Comparison of ENCODE assay signal across 1 cellular context in genomic region chr1:121522061-121522759, GRCh38.
A peak's percentile ranks its signal among the peaks of the same experiment; 100 is the strongest.
TF ChIP-seq lines count a peak whose summit lies in the region.

No MANE protein-coding gene starts in this region.

TF ChIP-seq in HepG2, 621 proteins besides CTCF, POLR2A, EP300 and RAD21 (continued from another document and continues in another):
- TF ChIP-seq, protein P1, sequence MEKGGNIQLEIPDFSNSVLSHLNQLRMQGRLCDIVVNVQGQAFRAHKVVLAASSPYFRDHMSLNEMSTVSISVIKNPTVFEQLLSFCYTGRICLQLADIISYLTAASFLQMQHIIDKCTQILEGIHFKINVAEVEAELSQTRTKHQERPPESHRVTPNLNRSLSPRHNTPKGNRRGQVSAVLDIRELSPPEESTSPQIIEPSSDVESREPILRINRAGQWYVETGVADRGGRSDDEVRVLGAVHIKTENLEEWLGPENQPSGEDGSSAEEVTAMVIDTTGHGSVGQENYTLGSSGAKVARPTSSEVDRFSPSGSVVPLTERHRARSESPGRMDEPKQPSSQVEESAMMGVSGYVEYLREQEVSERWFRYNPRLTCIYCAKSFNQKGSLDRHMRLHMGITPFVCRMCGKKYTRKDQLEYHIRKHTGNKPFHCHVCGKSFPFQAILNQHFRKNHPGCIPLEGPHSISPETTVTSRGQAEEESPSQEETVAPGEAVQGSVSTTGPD (CRISPR knock-in tag; IDR thresholded peaks at IDR 0.05) = no peak
- TF ChIP-seq NFATC3 (CRISPR knock-in tag; IDR thresholded peaks at IDR 0.05) (no peak), ELF3 (CRISPR knock-in tag; IDR thresholded peaks at IDR 0.05) (peak; percentile 70; the same call in 1 of the 2 replicates), ZNF879 (CRISPR knock-in tag; IDR thresholded peaks at IDR 0.05) (no peak), BRCA1 (CRISPR knock-in tag; IDR thresholded peaks at IDR 0.05) (no peak), SUZ12 (IDR thresholded peaks at IDR 0.05; ENCODE audit: low read depth, low read length) (no peak), FOXA3 (CRISPR knock-in tag; IDR thresholded peaks at IDR 0.05) (peak; percentile 88), ZUFSP (CRISPR knock-in tag; IDR thresholded peaks at IDR 0.05; ENCODE audit: borderline replicate concordance) (no peak), ZNF335 (CRISPR knock-in tag; IDR thresholded peaks at IDR 0.05) (0 out of 2 replicates have a peak, but pooled peaks have one; percentile 34), GFI1 (CRISPR knock-in tag; IDR thresholded peaks at IDR 0.05; ENCODE audit: borderline replicate concordance) (peak; percentile 56; the same call in 1 of the 2 replicates), HOXA5 (CRISPR knock-in tag; IDR thresholded peaks at IDR 0.05) (peak; percentile 69; the same call in 1 of the 2 replicates), ZNF549 (CRISPR knock-in tag; IDR thresholded peaks at IDR 0.05) (no peak), ZNF331 (CRISPR knock-in tag; IDR thresholded peaks at IDR 0.05) (peak; percentile 76), SMC3 (IDR thresholded peaks at IDR 0.05; ENCODE audit: low read length) (0 out of 2 replicates have a peak, but pooled peaks have one; percentile 35), LBX2 (CRISPR knock-in tag; IDR thresholded peaks at IDR 0.05; ENCODE audit: borderline replicate concordance) (no peak), THYN1 (CRISPR knock-in tag; IDR thresholded peaks at IDR 0.05; ENCODE audit: borderline replicate concordance, low read depth) (no peak), ASH2L (IDR thresholded peaks at IDR 0.05; ENCODE audit: insufficient read length, low read depth, low read length) (peak; percentile 51), GPN1 (CRISPR knock-in tag; IDR thresholded peaks at IDR 0.05; ENCODE audit: borderline replicate concordance) (no peak), ZNF232 (CRISPR knock-in tag; IDR thresholded peaks at IDR 0.05; ENCODE audit: borderline replicate concordance) (0 out of 2 replicates have a peak, but pooled peaks have one; percentile 54), ISL2 (CRISPR knock-in tag; IDR thresholded peaks at IDR 0.05) (peak; percentile 90), ZBTB40 (IDR thresholded peaks at IDR 0.05) (no peak), ZBTB40 (CRISPR knock-in tag; IDR thresholded peaks at IDR 0.05) (no peak; the same call in 1 of the 2 replicates)
- TF ChIP-seq, protein P2, sequence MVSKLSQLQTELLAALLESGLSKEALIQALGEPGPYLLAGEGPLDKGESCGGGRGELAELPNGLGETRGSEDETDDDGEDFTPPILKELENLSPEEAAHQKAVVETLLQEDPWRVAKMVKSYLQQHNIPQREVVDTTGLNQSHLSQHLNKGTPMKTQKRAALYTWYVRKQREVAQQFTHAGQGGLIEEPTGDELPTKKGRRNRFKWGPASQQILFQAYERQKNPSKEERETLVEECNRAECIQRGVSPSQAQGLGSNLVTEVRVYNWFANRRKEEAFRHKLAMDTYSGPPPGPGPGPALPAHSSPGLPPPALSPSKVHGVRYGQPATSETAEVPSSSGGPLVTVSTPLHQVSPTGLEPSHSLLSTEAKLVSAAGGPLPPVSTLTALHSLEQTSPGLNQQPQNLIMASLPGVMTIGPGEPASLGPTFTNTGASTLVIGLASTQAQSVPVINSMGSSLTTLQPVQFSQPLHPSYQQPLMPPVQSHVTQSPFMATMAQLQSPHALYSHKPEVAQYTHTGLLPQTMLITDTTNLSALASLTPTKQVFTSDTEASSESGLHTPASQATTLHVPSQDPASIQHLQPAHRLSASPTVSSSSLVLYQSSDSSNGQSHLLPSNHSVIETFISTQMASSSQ (IDR thresholded peaks at IDR 0.05; ENCODE audit: low read depth) = peak; percentile 97
- TF ChIP-seq, protein P2 (CRISPR knock-in tag; IDR thresholded peaks at IDR 0.05; ENCODE audit: borderline replicate concordance) = peak; percentile 99
- TF ChIP-seq, protein P3, sequence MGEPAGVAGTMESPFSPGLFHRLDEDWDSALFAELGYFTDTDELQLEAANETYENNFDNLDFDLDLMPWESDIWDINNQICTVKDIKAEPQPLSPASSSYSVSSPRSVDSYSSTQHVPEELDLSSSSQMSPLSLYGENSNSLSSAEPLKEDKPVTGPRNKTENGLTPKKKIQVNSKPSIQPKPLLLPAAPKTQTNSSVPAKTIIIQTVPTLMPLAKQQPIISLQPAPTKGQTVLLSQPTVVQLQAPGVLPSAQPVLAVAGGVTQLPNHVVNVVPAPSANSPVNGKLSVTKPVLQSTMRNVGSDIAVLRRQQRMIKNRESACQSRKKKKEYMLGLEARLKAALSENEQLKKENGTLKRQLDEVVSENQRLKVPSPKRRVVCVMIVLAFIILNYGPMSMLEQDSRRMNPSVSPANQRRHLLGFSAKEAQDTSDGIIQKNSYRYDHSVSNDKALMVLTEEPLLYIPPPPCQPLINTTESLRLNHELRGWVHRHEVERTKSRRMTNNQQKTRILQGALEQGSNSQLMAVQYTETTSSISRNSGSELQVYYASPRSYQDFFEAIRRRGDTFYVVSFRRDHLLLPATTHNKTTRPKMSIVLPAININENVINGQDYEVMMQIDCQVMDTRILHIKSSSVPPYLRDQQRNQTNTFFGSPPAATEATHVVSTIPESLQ (CRISPR knock-in tag; conservative IDR thresholded peaks at IDR 0.05) = no peak
- TF ChIP-seq, protein P4, sequence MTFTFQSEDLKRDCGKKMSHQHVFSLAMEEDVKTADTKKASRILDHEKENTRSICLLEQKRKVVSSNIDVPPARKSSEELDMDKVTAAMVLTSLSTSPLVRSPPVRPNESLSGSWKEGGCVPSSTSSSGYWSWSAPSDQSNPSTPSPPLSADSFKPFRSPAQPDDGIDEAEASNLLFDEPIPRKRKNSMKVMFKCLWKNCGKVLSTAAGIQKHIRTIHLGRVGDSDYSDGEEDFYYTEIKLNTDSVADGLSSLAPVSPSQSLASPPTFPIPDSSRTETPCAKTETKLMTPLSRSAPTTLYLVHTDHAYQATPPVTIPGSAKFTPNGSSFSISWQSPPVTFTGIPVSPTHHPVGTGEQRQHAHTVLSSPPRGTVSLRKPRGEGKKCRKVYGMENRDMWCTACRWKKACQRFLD (CRISPR knock-in tag; IDR thresholded peaks at IDR 0.05; ENCODE audit: borderline replicate concordance) = no peak
- TF ChIP-seq, protein P5, sequence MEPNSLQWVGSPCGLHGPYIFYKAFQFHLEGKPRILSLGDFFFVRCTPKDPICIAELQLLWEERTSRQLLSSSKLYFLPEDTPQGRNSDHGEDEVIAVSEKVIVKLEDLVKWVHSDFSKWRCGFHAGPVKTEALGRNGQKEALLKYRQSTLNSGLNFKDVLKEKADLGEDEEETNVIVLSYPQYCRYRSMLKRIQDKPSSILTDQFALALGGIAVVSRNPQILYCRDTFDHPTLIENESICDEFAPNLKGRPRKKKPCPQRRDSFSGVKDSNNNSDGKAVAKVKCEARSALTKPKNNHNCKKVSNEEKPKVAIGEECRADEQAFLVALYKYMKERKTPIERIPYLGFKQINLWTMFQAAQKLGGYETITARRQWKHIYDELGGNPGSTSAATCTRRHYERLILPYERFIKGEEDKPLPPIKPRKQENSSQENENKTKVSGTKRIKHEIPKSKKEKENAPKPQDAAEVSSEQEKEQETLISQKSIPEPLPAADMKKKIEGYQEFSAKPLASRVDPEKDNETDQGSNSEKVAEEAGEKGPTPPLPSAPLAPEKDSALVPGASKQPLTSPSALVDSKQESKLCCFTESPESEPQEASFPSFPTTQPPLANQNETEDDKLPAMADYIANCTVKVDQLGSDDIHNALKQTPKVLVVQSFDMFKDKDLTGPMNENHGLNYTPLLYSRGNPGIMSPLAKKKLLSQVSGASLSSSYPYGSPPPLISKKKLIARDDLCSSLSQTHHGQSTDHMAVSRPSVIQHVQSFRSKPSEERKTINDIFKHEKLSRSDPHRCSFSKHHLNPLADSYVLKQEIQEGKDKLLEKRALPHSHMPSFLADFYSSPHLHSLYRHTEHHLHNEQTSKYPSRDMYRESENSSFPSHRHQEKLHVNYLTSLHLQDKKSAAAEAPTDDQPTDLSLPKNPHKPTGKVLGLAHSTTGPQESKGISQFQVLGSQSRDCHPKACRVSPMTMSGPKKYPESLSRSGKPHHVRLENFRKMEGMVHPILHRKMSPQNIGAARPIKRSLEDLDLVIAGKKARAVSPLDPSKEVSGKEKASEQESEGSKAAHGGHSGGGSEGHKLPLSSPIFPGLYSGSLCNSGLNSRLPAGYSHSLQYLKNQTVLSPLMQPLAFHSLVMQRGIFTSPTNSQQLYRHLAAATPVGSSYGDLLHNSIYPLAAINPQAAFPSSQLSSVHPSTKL (CRISPR knock-in tag; IDR thresholded peaks at IDR 0.05) = peak; percentile 98
